ENCODE assay signal across 11 cellular contexts in genomic region chr7:90661290-90662151, GRCh38.
DNase-seq lines count a peak whose midpoint lies in the region; ATAC-seq and TF ChIP-seq lines count a peak whose summit lies in the region.
"Had no signal": no experiment of that assay in that cellular context is flagged by ENCODE, and none has a peak within 500 bp of the region (broad histone marks: within the 10 kb centered on the region; RNA-seq: fewer than 3 reads in every experiment).

No MANE protein-coding gene starts in this region.

- H3K4me1 ChIP-seq in Peyer's patch, result no peaks in the 10 kb centered on the region

- no peak for TF ChIP-seq CTCF in brain microvascular endothelial cell (IDR thresholded peaks at IDR 0.05; ENCODE audit: low read depth, low read length, missing control alignments)
- TF ChIP-seq CTCF in Peyer's patch (IDR thresholded peaks at IDR 0.05), result no peak

- TF ChIP-seq POLR2A in Peyer's patch (IDR thresholded peaks at IDR 0.05), result no peak

- H3K9me3 ChIP-seq in Peyer's patch, result no peaks in the 10 kb centered on the region

- DNase-seq in brain microvascular endothelial cell (peak; percentile 11), left lobe of liver (ENCODE audit: low spot score) (no peak), Peyer's patch (no peak), cerebellar nuclear complex (lab: John Stamatoyannopoulos, UW) (no peak), cerebellum (ENCODE audit: low spot score) (no peak)
- DNase-seq: CD4-positive, CD25-positive, alpha-beta regulatory T cell; NCI-H1436 had no signal

- ATAC-seq in GM18502 (IDR thresholded peaks at IDR 0.05; ENCODE audit: poor library complexity, unreplicated experiment) (peak; percentile 19), HG02938 (IDR thresholded peaks at IDR 0.05; ENCODE audit: unreplicated experiment) (peak; percentile 47), left lobe of liver (peak; percentile 33), HG03442 (IDR thresholded peaks at IDR 0.05; ENCODE audit: unreplicated experiment) (no peak)
- ATAC-seq: Panc1 had no signal

- no peak overlapping the region for H3K4me3 ChIP-seq in brain microvascular endothelial cell (ENCODE audit: low read depth, low read length)
- H3K4me3 ChIP-seq in Peyer's patch, result no peak overlapping the region

- no peaks in the 10 kb centered on the region for H3K36me3 ChIP-seq in brain microvascular endothelial cell (replicated peaks)
- H3K36me3 ChIP-seq in Peyer's patch, result no peaks in the 10 kb centered on the region

- H3K27ac ChIP-seq in brain microvascular endothelial cell, result no peak overlapping the region
- no peak overlapping the region for H3K27ac ChIP-seq in Peyer's patch

- in situ Hi-C loops in brain microvascular endothelial cell (cut with HindIII; ENCODE audit: low pct_ligation_motif_present, low sequenced_read_pairs), result no loop called here

- H3K27me3 ChIP-seq in brain microvascular endothelial cell (replicated peaks), result no peaks in the 10 kb centered on the region
- H3K27me3 ChIP-seq in Peyer's patch, result no peaks in the 10 kb centered on the region
